In the genomic region with DNA sequence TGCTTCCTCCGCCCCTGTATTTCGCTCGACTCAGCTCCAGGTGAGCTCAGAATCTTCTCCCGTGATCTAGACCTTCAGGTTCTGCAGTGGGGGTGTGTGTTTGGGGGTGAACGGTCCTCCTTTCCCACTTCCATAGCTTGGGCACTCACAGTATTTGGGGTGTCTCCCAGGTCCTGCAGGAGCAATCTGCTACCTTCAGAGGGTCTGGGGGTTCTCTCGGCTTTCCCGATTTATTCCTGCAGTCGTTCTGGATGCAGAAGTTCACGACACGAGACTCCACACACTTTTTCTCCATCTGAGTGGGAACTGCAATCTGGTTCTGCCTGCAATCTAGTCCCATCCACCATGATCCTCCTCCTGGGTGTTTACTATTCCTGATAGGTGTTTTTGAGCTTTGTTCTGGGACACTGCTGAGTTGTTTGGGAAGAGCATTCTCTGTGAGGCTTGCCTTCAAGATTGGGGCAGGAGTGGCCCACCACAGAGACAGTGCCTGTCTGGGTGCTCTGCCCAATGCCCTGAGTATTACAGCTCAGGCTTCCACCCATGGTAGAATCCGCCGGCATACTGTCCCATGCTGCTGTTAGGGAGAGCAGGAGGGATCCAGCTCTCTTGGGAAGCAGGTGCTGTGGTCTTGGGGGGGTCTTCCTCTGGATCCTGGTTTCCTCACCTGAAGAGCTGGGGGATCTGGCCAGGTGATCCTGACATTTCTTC, we compare ENCODE assay signal across 28 cellular contexts. TPM values are rescaled to one million over a fixed set of nuclear protein-coding genes. Genes with fewer than 3 reads are reported as not detected.
A peak's percentile ranks its signal among the peaks of the same experiment; 100 is the strongest.
DNase-seq lines count a peak whose midpoint lies in the region; ATAC-seq and TF ChIP-seq lines count a peak whose summit lies in the region.
"Had no signal": no experiment of that assay in that cellular context is flagged by ENCODE, and none has a peak within 500 bp of the region (broad histone marks: within the 10 kb centered on the region; RNA-seq: fewer than 3 reads in every experiment).

No MANE protein-coding gene starts in this region.

- H3K36me3 ChIP-seq in BLaER1 = no peaks in the 10 kb centered on the region
- no peaks in the 10 kb centered on the region for H3K36me3 ChIP-seq in PC-9 (ENCODE audit: low read depth)
- H3K36me3 ChIP-seq: breast epithelium, MG63, upper lobe of right lung had no signal

- CTCF ChIA-PET in PC-9 (lab: Charles Lee) = no interaction called here
- CTCF ChIA-PET in activated CD4-positive, alpha-beta memory T cell treated with anti-CD3 and anti-CD28 coated beads for 36 hours (lab: Charles Lee) = no interaction called here

- no peak overlapping the region for H3K27ac Mint-ChIP-seq in activated CD4-positive, alpha-beta T cell treated with anti-CD3 and anti-CD28 coated beads, Interleukin-2, amount 10 ng/mL, durations not matched to agents 24 days and 14 days
- H3K27ac Mint-ChIP-seq in activated CD4-positive, alpha-beta memory T cell treated with anti-CD3 and anti-CD28 coated beads for 36 hours = no peak overlapping the region
- H3K27ac Mint-ChIP-seq: activated CD4-positive, alpha-beta memory T cell treated with anti-CD3 and anti-CD28 coated beads, Interleukin-2, amount 10 ng/mL, durations not matched to agents 7 days and 5 days; activated T-helper 2 cell treated with anti-CD3 and anti-CD28 coated beads, Interferon-gamma antibody, Interleukin-2, Interleukin-4, amounts not matched to agents 10 μg/mL and 5 μg/mL and 100 μg/mL, durations not matched to agents 14 hours and 24 hours and 36 hours; GM23338; memory B cell; stimulated activated effector memory CD8-positive, alpha-beta T cell treated with anti-CD3 and anti-CD28 coated beads, Interleukin-12 subunit alpha, Interleukin-12 subunit beta, amount 100 ng/mL, for 72 hours had no signal

- H3F3A ChIP-seq in PC-9 (ENCODE audit: insufficient read depth, low read depth) = peaks cover 34% of the 10 kb centered on the region

- H3K27ac ChIP-seq in BLaER1 (peak overlapping the region; percentile 8; the same call in 1 of the 2 replicates), PC-9 (peak overlapping the region; percentile 92)
- H3K27ac ChIP-seq: breast epithelium, upper lobe of right lung had no signal

- peak overlapping the region; percentile 79 for H3K4me2 ChIP-seq in BLaER1
- H3K4me2 ChIP-seq in PC-9 = peak overlapping the region; percentile 76
- H3K4me2 ChIP-seq: GM23338 had no signal

- H3K27me3 ChIP-seq in BLaER1 = no peaks in the 10 kb centered on the region; the same call in 1 of the 2 replicates
- H3K27me3 ChIP-seq in PC-9 (ENCODE audit: insufficient read depth, low read depth) = no peaks in the 10 kb centered on the region
- H3K27me3 ChIP-seq: breast epithelium, MG63, upper lobe of right lung had no signal

- peak overlapping the region; percentile 62; the same call in 1 of the 2 replicates for H2AFZ ChIP-seq in PC-9
- H2AFZ ChIP-seq: GM23338 had no signal

- H3K9me3 Mint-ChIP-seq in activated CD4-positive, alpha-beta T cell treated with anti-CD3 and anti-CD28 coated beads, Interleukin-2, amount 10 ng/mL, durations not matched to agents 24 days and 14 days = no peaks in the 10 kb centered on the region
- H3K9me3 Mint-ChIP-seq in activated CD4-positive, alpha-beta memory T cell treated with anti-CD3 and anti-CD28 coated beads for 36 hours = no peaks in the 10 kb centered on the region
- H3K9me3 Mint-ChIP-seq: activated CD4-positive, alpha-beta memory T cell treated with anti-CD3 and anti-CD28 coated beads, Interleukin-2, amount 10 ng/mL, durations not matched to agents 7 days and 5 days; activated T-helper 2 cell treated with anti-CD3 and anti-CD28 coated beads, Interferon-gamma antibody, Interleukin-2, Interleukin-4, amounts not matched to agents 10 μg/mL and 5 μg/mL and 100 μg/mL, durations not matched to agents 14 hours and 24 hours and 36 hours; stimulated activated effector memory CD8-positive, alpha-beta T cell treated with anti-CD3 and anti-CD28 coated beads, Interleukin-12 subunit alpha, Interleukin-12 subunit beta, amount 100 ng/mL, for 72 hours had no signal

- no peak overlapping the region for H3K4me3 Mint-ChIP-seq in activated CD4-positive, alpha-beta T cell treated with anti-CD3 and anti-CD28 coated beads, Interleukin-2, amount 10 ng/mL, durations not matched to agents 24 days and 14 days
- H3K4me3 Mint-ChIP-seq in activated CD4-positive, alpha-beta memory T cell treated with anti-CD3 and anti-CD28 coated beads for 36 hours = no peak overlapping the region
- H3K4me3 Mint-ChIP-seq: activated CD4-positive, alpha-beta memory T cell treated with anti-CD3 and anti-CD28 coated beads, Interleukin-2, amount 10 ng/mL, durations not matched to agents 7 days and 5 days; CD4-positive, CD25-positive, alpha-beta regulatory T cell; GM23338; memory B cell; neural crest cell; stimulated activated effector memory CD8-positive, alpha-beta T cell treated with anti-CD3 and anti-CD28 coated beads, Interleukin-12 subunit alpha, Interleukin-12 subunit beta, amount 100 ng/mL, for 72 hours had no signal

- no peaks in the 10 kb centered on the region for H3K79me2 ChIP-seq in PC-9 (ENCODE audit: low read depth)

- no peak overlapping the region for H3K4me3 ChIP-seq in BLaER1
- H3K4me3 ChIP-seq in PC-9 = no peak overlapping the region; the same call in 1 of the 2 replicates
- H3K4me3 ChIP-seq: breast epithelium, GM23338, MG63, upper lobe of right lung had no signal

- TF ChIP-seq POLR2A in GM18505 (IDR thresholded peaks at IDR 0.05; ENCODE audit: borderline replicate concordance, extremely low read depth, insufficient read depth, insufficient read length) = no peak

- H3K9me3 ChIP-seq in BLaER1 (peaks cover 7% of the 10 kb centered on the region; the same call in 1 of the 2 replicates), PC-9 (ENCODE audit: insufficient read depth, low read depth) (no peaks in the 10 kb centered on the region)
- H3K9me3 ChIP-seq: breast epithelium, MG63, upper lobe of right lung had no signal

- ATAC-seq in GM18505 (IDR thresholded peaks at IDR 0.05; ENCODE audit: unreplicated experiment) = no peak
- ATAC-seq: GM23338, upper lobe of right lung had no signal

- H3K9ac ChIP-seq in BLaER1 = no peak overlapping the region

- TF ChIP-seq CTCF in PC-9 (conservative IDR thresholded peaks at IDR 0.05) = no peak

- intact Hi-C loops in activated CD4-positive, alpha-beta T cell treated with anti-CD3 and anti-CD28 coated beads, Interleukin-2, amount 10 ng/mL, durations not matched to agents 24 days and 14 days (cut with micrococcal nuclease) = no loop called here
- intact Hi-C loops in PC-9 (cut with micrococcal nuclease; ENCODE audit: unreplicated experiment) (loop anchor here (2.0 to 10.0 kb wide), 2 partner anchors 31 to 101 kb away; partner anchors contain the start of gene JAKMIP3), posterior vena cava (cut with DNase I) (no loop called here)
- intact Hi-C loops in activated CD4-positive, alpha-beta memory T cell treated with anti-CD3 and anti-CD28 coated beads for 36 hours (cut with micrococcal nuclease) = no loop called here

- no TSS peak for BruUV-seq in PC-9 (replicated peaks; lab: Mats Ljungman, UMichigan)

- H3K9me2 ChIP-seq in PC-9 (ENCODE audit: insufficient read depth) = no peaks in the 10 kb centered on the region

- H3K36me3 Mint-ChIP-seq in activated CD4-positive, alpha-beta T cell treated with anti-CD3 and anti-CD28 coated beads, Interleukin-2, amount 10 ng/mL, durations not matched to agents 24 days and 14 days (ENCODE audit: low read depth) = no peaks in the 10 kb centered on the region
- no peaks in the 10 kb centered on the region for H3K36me3 Mint-ChIP-seq in activated CD4-positive, alpha-beta memory T cell treated with anti-CD3 and anti-CD28 coated beads for 36 hours
- H3K36me3 Mint-ChIP-seq: CD4-positive, CD25-positive, alpha-beta regulatory T cell; memory B cell; stimulated activated effector memory CD8-positive, alpha-beta T cell treated with anti-CD3 and anti-CD28 coated beads, Interleukin-12 subunit alpha, Interleukin-12 subunit beta, amount 100 ng/mL, for 72 hours had no signal

- POLR2A ChIA-PET in PC-9 (lab: Charles Lee; ENCODE audit: unreplicated experiment) = interaction anchor here (0.6 to 1.2 kb wide), 2 partner anchors 29 to 195 kb away, joined by 5 to 8 read pairs; partner anchors contain the start of gene JAKMIP3
- POLR2A ChIA-PET in activated CD4-positive, alpha-beta memory T cell treated with anti-CD3 and anti-CD28 coated beads for 36 hours (lab: Charles Lee) = no interaction called here

- DNase-seq in activated CD4-positive, alpha-beta T cell treated with anti-CD3 and anti-CD28 coated beads, Interleukin-2, amount 10 ng/mL, durations not matched to agents 24 days and 14 days = peak; percentile 43
- DNase-seq in activated CD4-positive, alpha-beta T cell treated with anti-CD3 and anti-CD28 coated beads, Interleukin-2, amount 50 U/mL, for 1 hour = no peak
- DNase-seq in PC-9 = no peak
- DNase-seq in posterior vena cava (ENCODE audit: low spot score) = peak; percentile 28
- DNase-seq in activated CD4-positive, alpha-beta memory T cell treated with anti-CD3 and anti-CD28 coated beads for 36 hours = no peak
- DNase-seq in stimulated activated CD4-positive, alpha-beta T cell treated with anti-CD3 and anti-CD28 coated beads, Interleukin-4, amount 100 ng/mL, for 1 hour = no peak
- DNase-seq: 8988T; activated naive CD4-positive, alpha-beta T cell treated with anti-CD3 and anti-CD28 coated beads, Interleukin-2, amount 50 U/mL, for 16 hours; hypothalamus; left colon; NCI-H1105; NCI-H1930; NCI-H2171 treated with DMSO at 0.1 percent for 48 hours; NCI-H524; SHP77 treated with DMSO at 0.1 percent for 48 hours; stimulated activated CD4-positive, alpha-beta T cell treated with anti-CD3 and anti-CD28 coated beads, Interleukin-4, amount 100 ng/mL, for 4 hours had no signal

- H3K27me3 Mint-ChIP-seq in activated CD4-positive, alpha-beta T cell treated with anti-CD3 and anti-CD28 coated beads, Interleukin-2, amount 10 ng/mL, durations not matched to agents 24 days and 14 days = peaks cover 15% of the 10 kb centered on the region
- H3K27me3 Mint-ChIP-seq in activated CD4-positive, alpha-beta memory T cell treated with anti-CD3 and anti-CD28 coated beads for 36 hours = peaks cover 21% of the 10 kb centered on the region

- peaks cover 17% of the 10 kb centered on the region for H3K4me1 Mint-ChIP-seq in activated CD4-positive, alpha-beta T cell treated with anti-CD3 and anti-CD28 coated beads, Interleukin-2, amount 10 ng/mL, durations not matched to agents 24 days and 14 days
- peaks cover 2% of the 10 kb centered on the region for H3K4me1 Mint-ChIP-seq in activated CD4-positive, alpha-beta memory T cell treated with anti-CD3 and anti-CD28 coated beads for 36 hours (ENCODE audit: low read depth)
- H3K4me1 Mint-ChIP-seq: CD4-positive, CD25-positive, alpha-beta regulatory T cell; GM23338; memory B cell; neural crest cell had no signal

- H4K20me1 ChIP-seq in BLaER1 (no peaks in the 10 kb centered on the region), PC-9 (ENCODE audit: insufficient read depth) (no peaks in the 10 kb centered on the region)

- H3K4me1 ChIP-seq in BLaER1 = peaks cover 74% of the 10 kb centered on the region
- peaks cover 37% of the 10 kb centered on the region for H3K4me1 ChIP-seq in PC-9 (replicated peaks; ENCODE audit: insufficient read depth)
- H3K4me1 ChIP-seq: breast epithelium, upper lobe of right lung had no signal

RNA-seq across cellular contexts. Expression of gene JAKMIP3, which starts 29.8 kb away (rescaled TPM):
- 1.2 and 1.3 TPM in 2 replicates for total RNA-seq in activated CD4-positive, alpha-beta T cell treated with anti-CD3 and anti-CD28 coated beads, Interleukin-2, amount 10 ng/mL, durations not matched to agents 24 days and 14 days
- total RNA-seq in PC-9 (2021) (5.6 and 5.8 TPM in 2 replicates), posterior vena cava (under 1 TPM; 0.60 to 0.62 TPM)
- total RNA-seq in activated CD4-positive, alpha-beta memory T cell treated with anti-CD3 and anti-CD28 coated beads for 36 hours = under 1 TPM; 0.77 to 0.95 TPM

Comparison
In these comparisons a context has a peak if more than half of its experiments do, and no peak if none do; other contexts are left out.
1. DNase-seq: peak in activated CD4-positive, alpha-beta T cell treated with anti-CD3 and anti-CD28 coated beads, Interleukin-2, amount 10 ng/mL, durations not matched to agents 24 days and 14 days (single experiment) and posterior vena cava (single experiment); none in activated CD4-positive, alpha-beta T cell treated with anti-CD3 and anti-CD28 coated beads, Interleukin-2, amount 50 U/mL, for 1 hour (single experiment), PC-9 (0 of 2), activated CD4-positive, alpha-beta memory T cell treated with anti-CD3 and anti-CD28 coated beads for 36 hours (single experiment) and stimulated activated CD4-positive, alpha-beta T cell treated with anti-CD3 and anti-CD28 coated beads, Interleukin-4, amount 100 ng/mL, for 1 hour (single experiment).